8 cellular contexts compared by ENCODE assay signal in the genomic region with DNA sequence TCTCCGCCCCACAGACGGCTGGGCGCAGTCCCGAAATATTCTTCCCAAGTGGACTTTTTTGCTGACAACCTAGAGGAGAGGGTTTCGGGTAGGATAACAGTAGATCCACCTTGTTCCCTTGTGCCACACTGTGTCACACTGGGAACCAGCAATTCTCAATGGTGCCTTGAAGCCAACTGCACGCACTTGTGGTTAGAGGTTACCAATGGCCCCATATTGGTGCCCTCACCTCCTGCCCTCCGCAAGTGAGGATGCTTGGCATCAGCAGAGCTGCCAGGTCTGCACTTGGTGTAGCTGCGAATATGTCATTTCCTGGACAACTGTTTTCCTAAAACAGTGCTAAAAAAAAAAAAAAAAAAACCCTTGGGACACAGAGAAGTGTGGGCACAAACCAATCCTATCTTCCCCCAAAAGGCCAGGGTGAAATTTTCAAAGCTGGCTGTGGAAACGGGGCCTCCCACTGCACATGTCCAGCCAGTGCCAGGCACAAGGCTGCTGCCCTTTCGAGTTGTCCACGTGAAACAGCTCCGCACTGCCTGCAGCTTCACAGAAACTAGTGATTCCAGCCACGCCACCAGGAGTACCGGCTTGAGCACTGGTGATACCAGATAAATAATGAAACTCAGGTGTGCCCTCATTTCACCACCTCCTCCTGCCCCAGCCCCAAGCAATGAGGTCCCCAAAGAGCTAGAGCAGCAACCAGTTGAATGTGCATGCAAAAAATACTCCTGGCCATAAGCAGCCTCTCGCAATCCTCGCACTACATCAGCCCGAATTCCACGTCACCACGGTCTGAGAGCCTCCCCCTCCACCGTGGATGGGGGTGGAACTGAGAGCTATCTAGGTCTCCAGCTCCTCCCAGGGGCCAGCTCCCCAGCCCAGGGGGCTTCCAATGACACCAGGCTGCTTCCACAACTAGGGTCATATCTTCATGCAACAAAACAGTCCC. TPM values are rescaled to one million over a fixed set of nuclear protein-coding genes. Genes with fewer than 3 reads are reported as not detected.
DNase-seq lines count a peak whose midpoint lies in the region; ATAC-seq and TF ChIP-seq lines count a peak whose summit lies in the region.

No MANE protein-coding gene starts in this region.

- no peaks in the 10 kb centered on the region for H3K79me2 ChIP-seq in PC-3 (ENCODE audit: low read length)

- H3K27ac ChIP-seq in CD4-positive, alpha-beta T cell (ENCODE audit: low read depth, low read length) = peak overlapping the region; percentile 99
- peak overlapping the region; percentile 26; the same call in 1 of the 2 replicates for H3K27ac ChIP-seq in PC-3 (ENCODE audit: low read length)
- peak overlapping the region; percentile 56 to 81 (median 76) for H3K27ac ChIP-seq in body of pancreas
- peak overlapping the region; percentile 73 for H3K27ac ChIP-seq in urinary bladder (ENCODE audit: low read depth)

- DNase-seq in CD4-positive, alpha-beta T cell = peak in 9 of 10 experiments; percentile 33 to 85 (median 55)
- DNase-seq in PC-3 (no peak), body of pancreas (no peak), mucosa of descending colon (peak in 2 of 3 donors; percentile 44 to 65), AG08396 (ENCODE audit: low spot score) (no peak), GM10248 (ENCODE audit: extremely low spot score) (no peak)

- ATAC-seq in CD4-positive, alpha-beta T cell (ENCODE audit: poor library complexity) = peak; percentile 24
- ATAC-seq in PC-3 = no peak
- no peak for ATAC-seq in body of pancreas
- no peak for ATAC-seq in mucosa of descending colon
- ATAC-seq in GM18861 (IDR thresholded peaks at IDR 0.05; ENCODE audit: unreplicated experiment) = no peak

- H2AFZ ChIP-seq in PC-3 (ENCODE audit: low read length) = no peak overlapping the region

- TF ChIP-seq POLR2A in body of pancreas (IDR thresholded peaks at IDR 0.05) = no peak

- H3K4me1 ChIP-seq in PC-3 (ENCODE audit: insufficient read depth, low read length) (peaks cover 24% of the 10 kb centered on the region), body of pancreas (peaks cover 30% of the 10 kb centered on the region), mucosa of descending colon (ENCODE audit: low read depth) (peaks cover 24% of the 10 kb centered on the region), urinary bladder (ENCODE audit: insufficient read depth) (no peaks in the 10 kb centered on the region)

- CTCF ChIA-PET in CD4-positive, alpha-beta T cell (lab: Charles Lee) = interaction anchor here (0.8 to 2.6 kb wide), 14 partner anchors 9 to 221 kb away, joined by 3 to 10 read pairs (median 5); no protein-coding TSS in a partner anchor
- CTCF ChIA-PET in PC-3 (lab: Charles Lee) = no interaction called here
- CTCF ChIA-PET in GM10248 (lab: Yijun Ruan, JAX) = interaction anchor here (0.7 to 4.9 kb wide), 9 partner anchors 11 to 399 kb away, joined by 3 to 23 read pairs (median 3); no protein-coding TSS in a partner anchor

- no peaks in the 10 kb centered on the region for H3K27me3 ChIP-seq in CD4-positive, alpha-beta T cell (ENCODE audit: control insufficient read depth, insufficient read depth, low read length)
- H3K27me3 ChIP-seq in PC-3 (ENCODE audit: low read length) (no peaks in the 10 kb centered on the region), body of pancreas (no peaks in the 10 kb centered on the region)

- H3K9ac ChIP-seq in PC-3 (ENCODE audit: low read length) = no peak overlapping the region

- POLR2A ChIA-PET in CD4-positive, alpha-beta T cell (lab: Charles Lee) = interaction anchor here (0.6 to 13.2 kb wide), 31 partner anchors 8 to 259 kb away, joined by 3 to 206 read pairs (median 8); a partner anchor contains a TSS
- POLR2A ChIA-PET in PC-3 (lab: Charles Lee; ENCODE audit: unreplicated experiment) (no interaction called here), GM10248 (lab: Yijun Ruan, JAX) (interaction anchor here (0.5 to 1.3 kb wide), 4 partner anchors 15 to 131 kb away, joined by 3 to 9 read pairs (median 3); no protein-coding TSS in a partner anchor)

- peak overlapping the region; percentile 96 for H3K4me3 Mint-ChIP-seq in CD4-positive, alpha-beta T cell

- H3K4me1 Mint-ChIP-seq in CD4-positive, alpha-beta T cell (ENCODE audit: low read depth) = peaks cover 71% of the 10 kb centered on the region

- peak overlapping the region; percentile 99 for H3K27ac Mint-ChIP-seq in CD4-positive, alpha-beta T cell

- H3K36me3 Mint-ChIP-seq in CD4-positive, alpha-beta T cell (ENCODE audit: low read depth) = peaks cover 46% of the 10 kb centered on the region

- TF ChIP-seq CTCF in CD4-positive, alpha-beta T cell (IDR thresholded peaks at IDR 0.05) = no peak
- TF ChIP-seq CTCF in PC-3 (conservative IDR thresholded peaks at IDR 0.05; ENCODE audit: low read depth, low read length) (no peak), body of pancreas (IDR thresholded peaks at IDR 0.05) (no peak), mucosa of descending colon (IDR thresholded peaks at IDR 0.05) (no peak), GM10248 (IDR thresholded peaks at IDR 0.05; ENCODE audit: control extremely low read depth, extremely low read depth, low read depth, missing control alignments) (no peak)

- H3K36me3 ChIP-seq in PC-3 (ENCODE audit: low read depth, low read length) = peaks cover 3% of the 10 kb centered on the region; the same call in 1 of the 2 replicates
- no peaks in the 10 kb centered on the region for H3K36me3 ChIP-seq in body of pancreas (replicated peaks in 1 of 2; ENCODE audit: insufficient read depth in 1 of 2, low read depth in 2 of 2)
- H3K36me3 ChIP-seq in mucosa of descending colon (ENCODE audit: low read depth) = no peaks in the 10 kb centered on the region
- H3K36me3 ChIP-seq in urinary bladder (ENCODE audit: insufficient read depth) = peaks cover 3% of the 10 kb centered on the region

- WGBS in body of pancreas, 2 donors = 61 to 71% methylated on average over 18 to 20 of the region's 20 CpGs
- 62% methylated on average over 20 of the region's 20 CpGs for WGBS in urinary bladder

- H3K27me3 Mint-ChIP-seq in CD4-positive, alpha-beta T cell = no peaks in the 10 kb centered on the region

- BruUV-seq in PC-3 (replicated peaks; lab: Mats Ljungman, UMichigan) = no TSS peak

- H3K9me2 ChIP-seq in PC-3 (replicated peaks; ENCODE audit: low read length) = no peaks in the 10 kb centered on the region

- peak overlapping the region; percentile 76 for H3K4me2 ChIP-seq in PC-3 (ENCODE audit: low read length)

- no peaks in the 10 kb centered on the region for H3F3A ChIP-seq in PC-3 (ENCODE audit: low read length, unreplicated experiment)

- intact Hi-C loops in CD4-positive, alpha-beta T cell (cut with DNase I, micrococcal nuclease) = loop anchor here (1.0 to 10.0 kb wide), 8 partner anchors 9 to 348 kb away; a partner anchor contains a TSS
- intact Hi-C loops in PC-3 (cut with micrococcal nuclease) = loop anchor here (5.0 kb wide), 1 partner anchor 156 kb away; a partner anchor contains a TSS
- intact Hi-C loops in body of pancreas (cut with DNase I) = loop anchor here (10.0 kb wide), 2 partner anchors 158 to 358 kb away; a partner anchor contains a TSS
- intact Hi-C loops in mucosa of descending colon (cut with DNase I, micrococcal nuclease) = loop anchor here in 1 of 2 donors (5.0 kb wide), 1 partner anchor 156 kb away; a partner anchor contains a TSS

- H3K4me3 ChIP-seq in PC-3 (ENCODE audit: low read length) (peak overlapping the region; percentile 57), body of pancreas (no peak overlapping the region), mucosa of descending colon (no peak overlapping the region), urinary bladder (ENCODE audit: low read depth, low read length) (peak overlapping the region; percentile 22)

- H3K9me3 ChIP-seq in CD4-positive, alpha-beta T cell (ENCODE audit: control insufficient read depth, low read length) = no peaks in the 10 kb centered on the region
- H3K9me3 ChIP-seq in PC-3 (ENCODE audit: low read length) (no peaks in the 10 kb centered on the region), body of pancreas (no peaks in the 10 kb centered on the region), mucosa of descending colon (no peaks in the 10 kb centered on the region)

- no peaks in the 10 kb centered on the region for H3K9me3 Mint-ChIP-seq in CD4-positive, alpha-beta T cell

- H4K20me1 ChIP-seq in PC-3 (ENCODE audit: low read length) = no peaks in the 10 kb centered on the region

RNA-seq across cellular contexts. Expression of a gene that starts 51.2 kb away (rescaled TPM):
- 10 to 100 TPM; 80.4 to 80.9 TPM for total RNA-seq in CD4-positive, alpha-beta T cell
- 15.0 and 16.2 TPM in 2 replicates for total RNA-seq in PC-3 (2014; rRNA removed)
- 10 to 100 TPM; 14.5 to 23.4 TPM for total RNA-seq in body of pancreas
- total RNA-seq in mucosa of descending colon = 10 to 100 TPM; 20.2 to 32.3 (median 22.9) TPM
- 7.7 TPM for total RNA-seq in urinary bladder
- 38.7 TPM for polyA plus RNA-seq in urinary bladder

RNA-seq across cellular contexts. Expression of a gene that starts 51.4 kb away (rescaled TPM):
- 100 to 1,000 TPM; 145 to 159 TPM for total RNA-seq in CD4-positive, alpha-beta T cell
- total RNA-seq in PC-3 (2014; rRNA removed) (42.4 and 57.4 TPM in 2 replicates), body of pancreas (10 to 100 TPM; 25.1 to 48.0 TPM), mucosa of descending colon (10 to 100 TPM; 35.1 to 47.5 (median 37.3) TPM), urinary bladder (27.0 TPM)
- 99.8 TPM for polyA plus RNA-seq in urinary bladder

Comparison
In these comparisons a context has a peak if more than half of its experiments do, and no peak if none do; other contexts are left out.
1. DNase-seq: peak in CD4-positive, alpha-beta T cell (9 of 10) and mucosa of descending colon (2 of 3); none in PC-3 (single experiment), body of pancreas (0 of 4), AG08396 (single experiment) and GM10248 (single experiment).
2. H3K27ac ChIP-seq: peak in every context shown above with its lines; median percentile 99 in CD4-positive, alpha-beta T cell; 76 in body of pancreas; 73 in urinary bladder; 26 in PC-3.
3. H3K4me3 ChIP-seq: peak in PC-3 (single experiment) and urinary bladder (single experiment); none in body of pancreas (0 of 2) and mucosa of descending colon (single experiment).